Comparison of ENCODE assay signal across 8 cellular contexts in the genomic region with DNA sequence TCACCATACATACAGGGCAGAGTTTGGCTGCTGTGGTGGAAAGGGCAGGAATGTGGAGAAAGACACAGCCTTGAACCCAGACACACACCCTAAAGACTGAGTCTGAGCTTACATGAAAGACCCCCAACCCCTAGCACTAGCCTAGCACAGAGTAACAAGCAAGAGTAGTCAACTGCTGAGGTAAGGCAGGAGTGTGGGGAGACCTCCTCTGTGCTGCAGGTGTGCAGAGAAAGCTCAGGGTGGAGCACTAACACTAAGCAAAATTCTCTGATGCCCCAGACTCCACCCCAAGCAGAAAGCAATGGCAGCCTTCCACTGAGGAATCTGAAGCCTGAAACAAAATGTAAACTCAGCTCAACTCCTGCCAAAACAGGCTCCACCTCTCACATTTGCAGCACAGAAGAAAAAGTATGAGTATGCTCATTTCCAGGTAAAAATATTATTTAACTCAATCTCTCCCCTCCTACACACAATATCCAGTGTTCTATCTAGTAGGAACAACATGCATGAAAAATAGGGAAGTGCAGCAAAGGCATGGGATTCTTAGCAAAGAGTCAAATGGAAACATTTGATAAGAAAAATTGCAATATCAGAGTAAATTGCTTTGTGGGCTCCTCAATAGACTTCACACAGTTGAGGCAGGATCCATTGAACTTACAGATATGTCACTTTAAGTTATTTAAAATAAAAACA.
DNase-seq lines count a peak whose midpoint lies in the region; ATAC-seq and TF ChIP-seq lines count a peak whose summit lies in the region.

No MANE protein-coding gene starts in this region.

- no peak overlapping the region for H3K4me3 ChIP-seq in foreskin fibroblast (ENCODE audit: low read depth in 1 of 2, low read length in 2 of 2)

- DNase-seq in NCI-H82 (lab: John Stamatoyannopoulos, UW) (peak; percentile 38), NCI-H82 treated with DMSO at 0.1 percent for 48 hours (lab: John Stamatoyannopoulos, UW; ENCODE audit: unreplicated experiment) (no peak), foreskin fibroblast (peak; percentile 14 to 60), smooth muscle cell of the brain vasculature (ENCODE audit: low read depth, low spot score) (peak; percentile 7)
- no peak for DNase-seq in activated CD8-positive, alpha-beta memory T cell treated with anti-CD3 and anti-CD28 coated beads for 24 hours

- TF ChIP-seq CTCF in foreskin fibroblast (IDR thresholded peaks at IDR 0.05; ENCODE audit: low read depth, low read length): peak; percentile 34

- TF ChIP-seq POLR2A in Raji (IDR thresholded peaks at IDR 0.05; ENCODE audit: insufficient read depth, low read depth, low read length): peak; percentile 54; the same call in 1 of the 2 replicates

- ATAC-seq in GM19438 (IDR thresholded peaks at IDR 0.05; ENCODE audit: low read depth, unreplicated experiment) (peak; percentile 44), HG03280 (IDR thresholded peaks at IDR 0.05; ENCODE audit: unreplicated experiment) (peak; percentile 40)

Comparison
In these comparisons a context has a peak if more than half of its experiments do, and no peak if none do; other contexts are left out.
1. DNase-seq: peak in NCI-H82 (single experiment), foreskin fibroblast (2 of 2) and smooth muscle cell of the brain vasculature (single experiment); none in NCI-H82 treated with DMSO at 0.1 percent for 48 hours (single experiment) and activated CD8-positive, alpha-beta memory T cell treated with anti-CD3 and anti-CD28 coated beads for 24 hours (single experiment).